In genomic region chr18:26085056-26085455, GRCh38 we compare ENCODE assay signal across 29 cellular contexts. TPM values are rescaled to one million over a fixed set of nuclear protein-coding genes. Genes with fewer than 3 reads are reported as not detected.
"Had no signal": no experiment of that assay in that cellular context is flagged by ENCODE, and none has a peak within 500 bp of the region (broad histone marks: within the 10 kb centered on the region; RNA-seq: fewer than 3 reads in every experiment).

No MANE protein-coding gene starts in this region.

- H3K27me3 ChIP-seq: ascending aorta, cardiac muscle cell had no signal

- H3K4me3 ChIP-seq: ascending aorta, cardiac muscle cell had no signal

- H3K27ac ChIP-seq: ascending aorta, cardiac muscle cell, VCaP had no signal

- ATAC-seq: activated CD8-positive, alpha-beta T cell treated with anti-CD3 and anti-CD28 coated beads for 36 hours; activated naive CD8-positive, alpha-beta T cell treated with anti-CD3 and anti-CD28 coated beads, Interleukin-2, amount 50 U/mL, for 24 hours had no signal

- H3K9me3 ChIP-seq: ascending aorta had no signal

- DNase-seq: activated B cell treated with CpG ODN at 0.5 μM for 24 hours; activated CD4-positive, alpha-beta memory T cell treated with anti-CD3 and anti-CD28 coated beads for 36 hours; activated CD4-positive, alpha-beta T cell treated with anti-CD3 and anti-CD28 coated beads for 4 hours; activated CD4-positive, alpha-beta T cell treated with anti-CD3 and anti-CD28 coated beads, Interleukin-2, amount 10 ng/mL, durations not matched to agents 24 days and 14 days; activated CD4-positive, alpha-beta T cell treated with anti-CD3 and anti-CD28 coated beads, Interleukin-2, amount 50 U/mL, for 1 hour; activated CD4-positive, alpha-beta T cell treated with anti-CD3 and anti-CD28 coated beads, Interleukin-2, amount 50 U/mL, for 4 hours; activated CD4-positive, CD25-positive, alpha-beta regulatory T cell treated with anti-CD3 and anti-CD28 coated beads, Interleukin-2, amount 50 U/mL, for 72 hours; activated CD8-positive, alpha-beta memory T cell treated with anti-CD3 and anti-CD28 coated beads, Interleukin-2, amount 50 U/mL, for 48 hours; activated CD8-positive, alpha-beta T cell treated with anti-CD3 and anti-CD28 coated beads for 36 hours; activated effector memory CD4-positive, alpha-beta T cell treated with Interleukin-2 at 50 U/mL for 16 hours; activated gamma-delta T cell; activated naive CD4-positive, alpha-beta T cell treated with anti-CD3 and anti-CD28 coated beads, Interleukin-2, amount 10 ng/mL, durations not matched to agents 7 days and 5 days; activated naive CD4-positive, alpha-beta T cell treated with Interleukin-2 at 50 U/mL for 16 hours; activated naive CD8-positive, alpha-beta T cell treated with anti-CD3 and anti-CD28 coated beads, Interleukin-2, amount 10 ng/mL, durations not matched to agents 7 days and 5 days; activated naive CD8-positive, alpha-beta T cell treated with anti-CD3 and anti-CD28 coated beads, Interleukin-2, amount 50 U/mL, for 24 hours; activated T-cell treated with anti-CD3 and anti-CD28 coated beads, Interleukin-2, amount 50 U/mL, for 24 hours; activated T-cell treated with anti-CD3 and anti-CD28 coated beads, Interleukin-2, amount 50 U/mL, for 48 hours; amygdala; anterior cingulate cortex; caudate nucleus; cerebellar nuclear complex; T-helper 1 cell; T-helper 2 cell; T-helper 9 cell had no signal

RNA-seq across cellular contexts. Expression of gene PSMA8, which starts 48.6 kb away (rescaled TPM):
- total RNA-seq: ascending aorta, bronchial epithelial cell, cardiac muscle cell, chondrocyte had no signal
- polyA plus RNA-seq: cardiac muscle cell had no signal
